9 cellular contexts compared by ENCODE assay signal in the genomic region with DNA sequence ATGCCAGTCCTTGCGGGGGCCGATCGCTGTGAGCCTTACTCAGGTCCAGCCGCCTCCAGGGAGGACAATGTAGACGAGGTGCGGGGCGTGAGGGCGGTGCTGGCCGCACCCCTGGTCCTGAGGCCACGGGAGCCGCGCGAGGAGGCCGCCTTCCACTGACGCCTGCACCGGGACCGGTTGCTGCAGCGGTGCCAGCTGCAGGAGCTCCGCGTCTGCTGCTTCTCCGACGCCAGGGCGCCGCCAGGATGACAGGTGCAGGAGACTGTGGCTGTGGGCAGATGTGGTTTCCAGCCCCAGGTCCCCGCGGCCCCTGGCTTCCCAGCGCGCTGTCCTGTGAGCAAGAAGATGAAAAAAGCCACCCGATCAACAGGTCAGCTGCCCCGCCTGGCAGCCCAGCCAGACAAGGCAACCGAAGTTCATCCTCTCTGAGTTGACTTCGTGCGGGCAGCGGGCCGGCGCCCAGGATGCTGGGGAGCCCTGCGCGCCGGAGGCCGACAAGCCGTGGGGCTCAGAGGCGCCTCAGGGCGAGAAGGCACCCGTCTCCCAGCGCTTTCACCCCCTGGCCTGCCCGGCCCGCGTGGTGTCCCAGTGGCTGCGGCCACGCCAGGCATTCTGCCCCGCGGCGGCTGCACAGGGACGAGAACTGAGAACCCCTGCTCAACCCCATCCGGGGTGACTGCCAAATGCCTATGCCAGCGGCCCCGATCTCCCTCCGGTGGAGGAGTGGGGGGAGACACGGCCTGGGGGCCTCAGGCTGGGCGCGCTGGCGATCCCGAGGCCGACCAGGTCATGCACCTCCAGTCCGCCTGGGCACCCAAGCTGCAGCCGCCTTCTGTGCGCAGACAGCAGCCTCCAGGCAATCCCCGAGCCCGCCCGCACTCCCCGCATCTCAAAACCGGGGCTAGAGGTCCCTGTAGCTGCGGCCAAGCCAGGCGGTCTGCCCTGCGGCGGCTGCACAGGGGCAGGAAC. TPM values are rescaled to one million over a fixed set of nuclear protein-coding genes. Genes with fewer than 3 reads are reported as not detected.
DNase-seq lines count a peak whose midpoint lies in the region; ATAC-seq lines count a peak whose summit lies in the region.
"Had no signal": no experiment of that assay in that cellular context is flagged by ENCODE, and none has a peak within 500 bp of the region (broad histone marks: within the 10 kb centered on the region; RNA-seq: fewer than 3 reads in every experiment).

No MANE protein-coding gene starts in this region.

- no peaks in the 10 kb centered on the region for H3K27me3 ChIP-seq in right cardiac atrium (ENCODE audit: control insufficient read depth, insufficient read depth)

- DNase-seq in activated CD4-positive, CD25-positive, alpha-beta regulatory T cell (lab: John Stamatoyannopoulos, UW), result no peak
- DNase-seq in activated CD4-positive, alpha-beta T cell treated with anti-CD3 and anti-CD28 coated beads, Interleukin-2, amount 10 ng/mL, durations not matched to agents 24 days and 14 days, result peak; percentile 76
- peak in 2 of 3 donors; percentile 44 to 50 for DNase-seq in right cardiac atrium
- no peak for DNase-seq in NCI-H345 treated with DMSO at 0.1 percent for 48 hours (lab: John Stamatoyannopoulos, UW; ENCODE audit: unreplicated experiment)

- H3K9me3 Mint-ChIP-seq in activated CD4-positive, alpha-beta T cell treated with anti-CD3 and anti-CD28 coated beads, Interleukin-2, amount 10 ng/mL, durations not matched to agents 24 days and 14 days, result no peaks in the 10 kb centered on the region
- H3K9me3 Mint-ChIP-seq in stimulated activated naive CD8-positive, alpha-beta T cell treated with anti-CD3 and anti-CD28 coated beads, Interleukin-15, Interleukin-2, amounts not matched to agents 100 ng/mL and 50 ng/mL, for 24 hours, result no peaks in the 10 kb centered on the region

- no peaks in the 10 kb centered on the region for H3K9me3 ChIP-seq in right cardiac atrium (ENCODE audit: control insufficient read depth, low read length)
- H3K9me3 ChIP-seq: SJSA1 had no signal

- no peak overlapping the region for H3K4me3 ChIP-seq in right cardiac atrium (ENCODE audit: low read length)
- H3K4me3 ChIP-seq: SJSA1 had no signal

- intact Hi-C loops in activated CD4-positive, alpha-beta T cell treated with anti-CD3 and anti-CD28 coated beads, Interleukin-2, amount 10 ng/mL, durations not matched to agents 24 days and 14 days (cut with micrococcal nuclease), result loop anchor here (5.0 to 10.0 kb wide), 2 partner anchors 147 to 1154 kb away; no protein-coding TSS in a partner anchor
- intact Hi-C loops in right cardiac atrium (cut with DNase I), result no loop called here

- H3K27ac Mint-ChIP-seq in activated CD4-positive, alpha-beta T cell treated with anti-CD3 and anti-CD28 coated beads, Interleukin-2, amount 10 ng/mL, durations not matched to agents 24 days and 14 days, result no peak overlapping the region
- no peak overlapping the region for H3K27ac Mint-ChIP-seq in stimulated activated naive CD8-positive, alpha-beta T cell treated with anti-CD3 and anti-CD28 coated beads, Interleukin-15, Interleukin-2, amounts not matched to agents 100 ng/mL and 50 ng/mL, for 24 hours

- no peak overlapping the region for H3K27ac ChIP-seq in right cardiac atrium (ENCODE audit: low read length)
- H3K27ac ChIP-seq: SJSA1 had no signal

- H3K27me3 Mint-ChIP-seq in activated CD4-positive, alpha-beta T cell treated with anti-CD3 and anti-CD28 coated beads, Interleukin-2, amount 10 ng/mL, durations not matched to agents 24 days and 14 days, result peaks cover 53% of the 10 kb centered on the region
- H3K27me3 Mint-ChIP-seq in stimulated activated naive CD8-positive, alpha-beta T cell treated with anti-CD3 and anti-CD28 coated beads, Interleukin-15, Interleukin-2, amounts not matched to agents 100 ng/mL and 50 ng/mL, for 24 hours, result peaks cover 45% of the 10 kb centered on the region

- no peaks in the 10 kb centered on the region for H3K4me1 ChIP-seq in right cardiac atrium (ENCODE audit: control insufficient read depth, insufficient read depth, low read length)

- no peaks in the 10 kb centered on the region for H3K36me3 Mint-ChIP-seq in activated CD4-positive, alpha-beta T cell treated with anti-CD3 and anti-CD28 coated beads, Interleukin-2, amount 10 ng/mL, durations not matched to agents 24 days and 14 days (ENCODE audit: low read depth)
- H3K36me3 Mint-ChIP-seq in stimulated activated naive CD8-positive, alpha-beta T cell treated with anti-CD3 and anti-CD28 coated beads, Interleukin-15, Interleukin-2, amounts not matched to agents 100 ng/mL and 50 ng/mL, for 24 hours (ENCODE audit: low read depth), result no peaks in the 10 kb centered on the region

- peak overlapping the region; percentile 43 for H3K4me3 Mint-ChIP-seq in activated CD4-positive, alpha-beta T cell treated with anti-CD3 and anti-CD28 coated beads, Interleukin-2, amount 10 ng/mL, durations not matched to agents 24 days and 14 days
- peak overlapping the region; percentile 52 for H3K4me3 Mint-ChIP-seq in stimulated activated naive CD8-positive, alpha-beta T cell treated with anti-CD3 and anti-CD28 coated beads, Interleukin-15, Interleukin-2, amounts not matched to agents 100 ng/mL and 50 ng/mL, for 24 hours

- WGBS in right cardiac atrium, result 5% methylated on average over 76 of the region's 76 CpGs

- H3K4me1 Mint-ChIP-seq in activated CD4-positive, alpha-beta T cell treated with anti-CD3 and anti-CD28 coated beads, Interleukin-2, amount 10 ng/mL, durations not matched to agents 24 days and 14 days, result peaks cover 13% of the 10 kb centered on the region
- H3K4me1 Mint-ChIP-seq in stimulated activated naive CD8-positive, alpha-beta T cell treated with anti-CD3 and anti-CD28 coated beads, Interleukin-15, Interleukin-2, amounts not matched to agents 100 ng/mL and 50 ng/mL, for 24 hours (ENCODE audit: low read depth), result peaks cover 9% of the 10 kb centered on the region

- ATAC-seq in activated CD4-positive, CD25-positive, alpha-beta regulatory T cell treated with anti-CD3 and anti-CD28 coated beads, Interleukin-2, amount 50 U/mL, for 24 hours, result peak; percentile 27 to 35
- ATAC-seq in right cardiac atrium (peak; percentile 28 to 34), GM21825 (IDR thresholded peaks at IDR 0.05; ENCODE audit: unreplicated experiment) (no peak), GM18858 (IDR thresholded peaks at IDR 0.05; ENCODE audit: unreplicated experiment) (no peak)

RNA-seq across cellular contexts. Expression of gene BICD2, which starts 43.4 kb away (rescaled TPM):
- total RNA-seq in activated CD4-positive, alpha-beta T cell treated with anti-CD3 and anti-CD28 coated beads, Interleukin-2, amount 10 ng/mL, durations not matched to agents 24 days and 14 days, result 25.8 and 26.2 TPM in 2 replicates
- total RNA-seq in right cardiac atrium, result 10 to 100 TPM; 29.5 to 36.0 (median 33.8) TPM
- 20.0 TPM for polyA plus RNA-seq in right cardiac atrium

Comparison
In these comparisons a context has a peak if more than half of its experiments do, and no peak if none do; other contexts are left out.
1. ATAC-seq: peak in activated CD4-positive, CD25-positive, alpha-beta regulatory T cell treated with anti-CD3 and anti-CD28 coated beads, Interleukin-2, amount 50 U/mL, for 24 hours (2 of 2) and right cardiac atrium (2 of 2); none in GM21825 (single experiment) and GM18858 (single experiment).
2. DNase-seq: peak in activated CD4-positive, alpha-beta T cell treated with anti-CD3 and anti-CD28 coated beads, Interleukin-2, amount 10 ng/mL, durations not matched to agents 24 days and 14 days (single experiment) and right cardiac atrium (2 of 3); none in activated CD4-positive, CD25-positive, alpha-beta regulatory T cell (0 of 4) and NCI-H345 treated with DMSO at 0.1 percent for 48 hours (single experiment).